Comparison of ENCODE assay signal across 8 cellular contexts in genomic region chr2:69797836-69798465, GRCh38. TPM values are rescaled to one million over a fixed set of nuclear protein-coding genes. Genes with fewer than 3 reads are reported as not detected.
DNase-seq lines count a peak whose midpoint lies in the region; ATAC-seq, FAIRE-seq and TF ChIP-seq lines count a peak whose summit lies in the region.

No MANE protein-coding gene starts in this region.

- no peak for DNase-seq in SK-N-MC (ENCODE audit: low read depth, low spot score)
- peak; percentile 37 to 84 for DNase-seq in foreskin keratinocyte
- DNase-seq in sciatic nerve (ENCODE audit: low spot score), result no peak
- no peak for DNase-seq in activated naive CD4-positive, alpha-beta T cell treated with anti-CD3 and anti-CD28 coated beads for 36 hours
- no peak for DNase-seq in NCI-H1436 (lab: John Stamatoyannopoulos, UW)
- DNase-seq in HUDEP-2 (lab: John Stamatoyannopoulos, UW; ENCODE audit: unreplicated experiment in 76 of 76), result no peak
- no peak for DNase-seq in NCI-H510A treated with DMSO at 0.1 percent for 48 hours (lab: John Stamatoyannopoulos, UW)

- no peak overlapping the region for H3K4me3 Mint-ChIP-seq in activated naive CD4-positive, alpha-beta T cell treated with anti-CD3 and anti-CD28 coated beads for 36 hours

- peak overlapping the region; percentile 73 for H3K4me3 ChIP-seq in SK-N-MC

- peak; percentile 94 for FAIRE-seq in G401.6 (lab: Jason Lieb, UNC)

- ATAC-seq in foreskin keratinocyte (peak; percentile 37), sciatic nerve (peak; percentile 21)

- no peaks in the 10 kb centered on the region for H3K36me3 Mint-ChIP-seq in activated naive CD4-positive, alpha-beta T cell treated with anti-CD3 and anti-CD28 coated beads for 36 hours (ENCODE audit: low read depth)

- H3K9ac ChIP-seq in SK-N-MC (ENCODE audit: insufficient read length), result no peak overlapping the region

- no peaks in the 10 kb centered on the region for H3K9me3 ChIP-seq in SK-N-MC (ENCODE audit: low read depth, low read length)

- H3K27ac ChIP-seq in SK-N-MC, result no peak overlapping the region
- H3K27ac ChIP-seq in foreskin keratinocyte, result peak overlapping the region; percentile 97

- H3K27me3 Mint-ChIP-seq in activated naive CD4-positive, alpha-beta T cell treated with anti-CD3 and anti-CD28 coated beads for 36 hours (ENCODE audit: low read depth), result no peaks in the 10 kb centered on the region

- TF ChIP-seq CTCF in foreskin keratinocyte (conservative IDR thresholded peaks at IDR 0.05), result no peak

- H3K27ac Mint-ChIP-seq in activated naive CD4-positive, alpha-beta T cell treated with anti-CD3 and anti-CD28 coated beads for 36 hours, result no peak overlapping the region

- no peaks in the 10 kb centered on the region for H3K9me3 Mint-ChIP-seq in activated naive CD4-positive, alpha-beta T cell treated with anti-CD3 and anti-CD28 coated beads for 36 hours

- peaks cover 14% of the 10 kb centered on the region for H3K4me1 ChIP-seq in foreskin keratinocyte

- intact Hi-C loops in sciatic nerve (cut with DNase I), result no loop called here
- intact Hi-C loops in activated naive CD4-positive, alpha-beta T cell treated with anti-CD3 and anti-CD28 coated beads for 36 hours (cut with micrococcal nuclease), result loop anchor here (2.0 kb wide), 1 partner anchor 23 kb away; no protein-coding TSS in a partner anchor

- no peaks in the 10 kb centered on the region for H3K27me3 ChIP-seq in foreskin keratinocyte

- CTCF ChIA-PET in activated naive CD4-positive, alpha-beta T cell treated with anti-CD3 and anti-CD28 coated beads for 36 hours (lab: Charles Lee), result interaction anchor here (1.6 kb wide), 1 partner anchor 18 kb away, joined by 3 read pairs; no protein-coding TSS in a partner anchor

- H3K4me1 Mint-ChIP-seq in activated naive CD4-positive, alpha-beta T cell treated with anti-CD3 and anti-CD28 coated beads for 36 hours (ENCODE audit: low read depth), result peaks cover 7% of the 10 kb centered on the region

- no peaks in the 10 kb centered on the region for H3K36me3 ChIP-seq in SK-N-MC (ENCODE audit: insufficient read depth, low read length)

RNA-seq across cellular contexts. Expression of gene GMCL1, which starts 31.5 kb away (rescaled TPM):
- total RNA-seq in foreskin keratinocyte, result 9.9 and 11.9 TPM in 2 replicates
- polyA plus RNA-seq in foreskin keratinocyte, result 3.8 and 5.7 TPM in 2 replicates
- total RNA-seq in sciatic nerve, result 24.4 TPM
- total RNA-seq in activated naive CD4-positive, alpha-beta T cell treated with anti-CD3 and anti-CD28 coated beads for 36 hours, result 10 to 100 TPM; 15.9 to 19.4 TPM

RNA-seq across cellular contexts. Expression of gene ANXA4, which starts 56.0 kb away (rescaled TPM):
- total RNA-seq in foreskin keratinocyte (46.2 and 53.4 TPM in 2 replicates), sciatic nerve (117 TPM)
- 91.1 and 95.1 TPM in 2 replicates for polyA plus RNA-seq in foreskin keratinocyte
- total RNA-seq in activated naive CD4-positive, alpha-beta T cell treated with anti-CD3 and anti-CD28 coated beads for 36 hours, result 10 to 100 TPM; 21.4 to 23.9 TPM

Comparison
In these comparisons a context has a peak if more than half of its experiments do, and no peak if none do; other contexts are left out.
1. DNase-seq: peak in foreskin keratinocyte (2 of 2); none in SK-N-MC (single experiment), sciatic nerve (single experiment), activated naive CD4-positive, alpha-beta T cell treated with anti-CD3 and anti-CD28 coated beads for 36 hours (single experiment), NCI-H1436 (single experiment), HUDEP-2 (0 of 76) and NCI-H510A treated with DMSO at 0.1 percent for 48 hours (single experiment).